In the genomic region with DNA sequence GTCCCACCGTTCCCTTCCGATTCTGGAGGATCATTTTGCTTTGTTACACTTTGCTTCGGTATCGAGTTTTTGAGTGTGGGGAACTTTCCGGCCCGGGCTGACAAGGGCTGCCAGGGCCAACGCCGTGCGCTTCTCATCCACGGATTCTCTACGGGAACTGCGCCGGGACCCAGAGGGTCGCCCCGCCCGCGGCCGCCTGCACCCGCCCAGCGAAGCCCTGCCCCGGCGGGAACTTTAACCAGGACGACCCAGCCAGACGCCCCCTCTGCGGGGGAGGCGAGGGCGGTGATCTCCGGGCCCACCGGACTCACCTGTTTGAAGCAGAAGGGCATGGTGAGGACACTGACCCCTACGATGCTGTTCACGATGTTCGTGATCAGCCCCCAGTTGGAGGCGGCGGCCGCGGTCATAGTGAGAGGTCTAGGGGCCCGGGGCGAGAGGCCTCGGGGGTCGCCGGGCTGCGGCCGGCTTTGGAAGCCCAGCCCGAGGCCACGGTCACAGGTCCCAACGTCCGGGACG, we compare ENCODE assay signal across 8 cellular contexts. TPM values are rescaled to one million over a fixed set of nuclear protein-coding genes. Genes with fewer than 3 reads are reported as not detected.
DNase-seq lines count a peak whose midpoint lies in the region; ATAC-seq, FAIRE-seq and TF ChIP-seq lines count a peak whose summit lies in the region.

No MANE protein-coding gene starts in this region.

- H3K9me3 ChIP-seq in ascending aorta = no peaks in the 10 kb centered on the region

- H3K36me3 ChIP-seq in ACC112 (ENCODE audit: insufficient read depth, low read length) (0 out of 2 replicates have a peak, but pooled peaks cover 3% of the 10 kb centered on the region), ascending aorta (peaks cover 5 to 6% of the 10 kb centered on the region in 2 donors)

- DNase-seq in M059J (ENCODE audit: low read depth) (peak; percentile 9), ascending aorta (ENCODE audit: low spot score in 2 of 2) (no peak), iris pigment epithelial cell (ENCODE audit: low read depth) (peak; percentile 9), frontal cortex (ENCODE audit: low spot score in 2 of 2) (no peak)
- DNase-seq in stimulated activated naive CD4-positive, alpha-beta T cell treated with Interleukin-2 at 50 U/mL for 16 hours (lab: John Stamatoyannopoulos, UW) = peak; percentile 15

- H3K27ac ChIP-seq in ACC112 (ENCODE audit: low read depth, low read length) = peak overlapping the region; percentile 37
- H3K27ac ChIP-seq in ascending aorta = peak overlapping the region; percentile 88 to 97

- intact Hi-C loops in ascending aorta (cut with DNase I) = loop anchor here (1.0 to 5.0 kb wide), 3 partner anchors 42 to 190 kb away; a partner anchor contains a TSS

- peak overlapping the region; percentile 78 for H3K4me3 ChIP-seq in ACC112 (ENCODE audit: low read depth, low read length)
- H3K4me3 ChIP-seq in ascending aorta = peak overlapping the region; percentile 84 to 99

- peak overlapping the region; percentile 28 for H2AFZ ChIP-seq in ACC112 (ENCODE audit: low read length, unreplicated experiment)

- peaks cover 42% of the 10 kb centered on the region for H3K79me2 ChIP-seq in ACC112 (ENCODE audit: control insufficient read depth, insufficient read depth, low read length, unreplicated experiment)

- ATAC-seq in GM19372 (IDR thresholded peaks at IDR 0.05; ENCODE audit: low read depth, unreplicated experiment) = peak; percentile 7
- ATAC-seq in HG03571 (IDR thresholded peaks at IDR 0.05; ENCODE audit: unreplicated experiment) = no peak

- FAIRE-seq in frontal cortex (lab: Jason Lieb, UNC) = no peak

- TF ChIP-seq CTCF in ascending aorta (IDR thresholded peaks at IDR 0.05) = no peak

- H3K4me1 ChIP-seq in ACC112 (ENCODE audit: control insufficient read depth, insufficient read depth, low read length, unreplicated experiment) (peaks cover 5% of the 10 kb centered on the region), ascending aorta (peaks cover 12 to 20% of the 10 kb centered on the region in 2 donors)

- H3K27me3 ChIP-seq in ACC112 (ENCODE audit: insufficient read depth, low read length) (no peaks in the 10 kb centered on the region), ascending aorta (no peaks in the 10 kb centered on the region)

RNA-seq across cellular contexts. Expression of a gene that starts 0.5 kb away (rescaled TPM):
- total RNA-seq in M059J (2014; rRNA removed; shearing (Covaris generic)) = 77.9 and 119 TPM in 2 replicates
- 261 TPM for total RNA-seq in ascending aorta
- total RNA-seq in frontal cortex = 13.9 TPM

RNA-seq across cellular contexts. Expression of a gene that starts 55.5 kb away (rescaled TPM):
- total RNA-seq in M059J (2014; rRNA removed; shearing (Covaris generic)) = 20.1 and 20.6 TPM in 2 replicates
- total RNA-seq in ascending aorta = 6.5 TPM
- total RNA-seq in frontal cortex = 5.7 TPM

RNA-seq across cellular contexts. Expression of a gene that starts 55.7 kb away (rescaled TPM):
- total RNA-seq in M059J (2014; rRNA removed; shearing (Covaris generic)) = 11.1 and 12.9 TPM in 2 replicates
- total RNA-seq in ascending aorta (117 TPM), frontal cortex (7.3 TPM)

Comparison
In these comparisons a context has a peak if more than half of its experiments do, and no peak if none do; other contexts are left out.
1. DNase-seq: peak in M059J (single experiment), iris pigment epithelial cell (single experiment) and stimulated activated naive CD4-positive, alpha-beta T cell treated with Interleukin-2 at 50 U/mL for 16 hours (single experiment); none in ascending aorta (0 of 2) and frontal cortex (0 of 2).